12 cellular contexts compared by ENCODE assay signal in the genomic region with DNA sequence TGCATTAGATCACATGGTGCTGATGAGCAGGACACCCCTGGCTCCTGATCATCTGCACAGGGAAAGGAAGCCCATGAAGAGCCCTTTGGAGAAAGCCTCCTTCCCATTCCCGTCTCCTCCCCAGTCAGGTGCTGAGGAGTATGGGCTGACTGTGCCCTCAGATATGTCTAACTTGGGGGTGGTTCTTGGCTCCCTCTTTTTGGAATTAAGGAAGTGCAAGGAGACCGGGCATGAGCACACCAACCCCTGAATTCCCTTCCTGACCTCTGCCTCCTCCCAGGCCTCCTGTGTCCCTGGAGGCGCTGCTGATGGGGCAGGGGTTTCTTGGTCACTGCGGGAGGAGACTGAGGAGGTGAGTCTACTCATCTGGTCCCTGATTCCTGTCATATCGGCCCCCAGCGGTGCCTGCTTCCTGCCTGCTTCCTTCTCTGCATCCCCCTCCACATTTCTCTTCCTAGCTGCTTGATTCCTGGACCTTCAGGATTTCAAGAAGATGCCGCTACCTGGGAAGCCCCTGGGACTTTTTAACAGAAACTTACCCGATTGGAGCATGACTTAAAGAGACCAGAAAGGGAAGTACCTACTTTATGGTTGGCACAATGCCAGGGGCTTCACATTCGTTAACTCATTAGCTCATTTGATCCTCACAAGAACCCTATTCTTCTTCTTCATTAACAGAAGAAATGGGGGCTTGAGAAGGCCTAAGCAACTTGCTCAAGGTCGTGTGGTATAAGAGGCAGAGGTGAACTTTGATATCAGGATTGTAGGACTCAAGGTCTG. TPM values are rescaled to one million over a fixed set of nuclear protein-coding genes. Genes with fewer than 3 reads are reported as not detected.
DNase-seq lines count a peak whose midpoint lies in the region; ATAC-seq, FAIRE-seq and TF ChIP-seq lines count a peak whose summit lies in the region.
"Had no signal": no experiment of that assay in that cellular context is flagged by ENCODE, and none has a peak within 500 bp of the region (broad histone marks: within the 10 kb centered on the region; RNA-seq: fewer than 3 reads in every experiment).

No MANE protein-coding gene starts in this region.

- no peak for TF ChIP-seq CTCF in GM10266 (IDR thresholded peaks at IDR 0.05; ENCODE audit: control insufficient read depth, insufficient read depth, low read depth, missing control alignments)
- TF ChIP-seq CTCF in GM12878 (IDR thresholded peaks at IDR 0.05 in 2 of 3, conservative IDR thresholded peaks at IDR 0.05 in 1 of 3; ENCODE audit: control insufficient read depth in 2 of 3, extremely low read depth in 1 of 3, insufficient read depth in 1 of 3, low read depth in 3 of 3, low read length in 3 of 3), result no peak
- no peak for TF ChIP-seq CTCF in adrenal gland (IDR thresholded peaks at IDR 0.05)
- TF ChIP-seq CTCF in chondrocyte (IDR thresholded peaks at IDR 0.05), result no peak

- H3K79me2 ChIP-seq in GM12878 (ENCODE audit: control insufficient read depth, insufficient read depth, low read length), result peaks cover 32% of the 10 kb centered on the region
- H3K79me2 ChIP-seq: hepatocyte had no signal

- H3K27ac ChIP-seq in GM12878 (ENCODE audit: control insufficient read depth, insufficient read depth) (peak overlapping the region; percentile 90), adrenal gland (no peak overlapping the region)
- H3K27ac ChIP-seq: hepatocyte had no signal

- no peaks in the 10 kb centered on the region for H4K20me1 ChIP-seq in GM12878 (ENCODE audit: control insufficient read depth, insufficient read depth)

- in situ Hi-C loops in GM12878 (cut with MboI), result no loop called here

- no peak overlapping the region for H3K4me3 Mint-ChIP-seq in chondrocyte (ENCODE audit: unreplicated experiment)

- peak overlapping the region; percentile 83 for H3K4me2 ChIP-seq in GM12878 (ENCODE audit: control insufficient read depth, insufficient read depth)
- H3K4me2 ChIP-seq: hepatocyte had no signal

- TSS peak; percentile 89 for BruUV-seq in GM12878 (replicated peaks; lab: Mats Ljungman, UMichigan)

- H3K4me3 ChIP-seq in GM12878 (peak overlapping the region; percentile 62), adrenal gland (no peak overlapping the region)
- H3K4me3 ChIP-seq: hepatocyte had no signal

- peak overlapping the region; percentile 80 for H3K9ac ChIP-seq in GM12878 (ENCODE audit: control insufficient read depth, insufficient read depth, low read length)

- DNase-seq in GM10266 (ENCODE audit: extremely low spot score) (peak; percentile 72), GM12878 (ENCODE audit: low read depth, low spot score) (peak; percentile 70), adrenal gland (no peak), chondrocyte (ENCODE audit: low spot score) (no peak), inferior parietal cortex (ENCODE audit: extremely low spot score) (no peak)
- DNase-seq: NCI-H510A treated with DMSO at 0.1 percent for 48 hours had no signal

- CTCF ChIA-PET in GM12878 (lab: Yijun Ruan, JAX), result interaction anchor here (0.6 to 6.4 kb wide), 11 partner anchors 8 to 933 kb away, joined by 3 to 58 read pairs (median 4); partner anchors contain the start of gene NECTIN1

- no peaks in the 10 kb centered on the region for H3K9me3 Mint-ChIP-seq in chondrocyte (ENCODE audit: low read depth)
- H3K9me3 Mint-ChIP-seq: activated naive CD4-positive, alpha-beta T cell treated with anti-CD3 and anti-CD28 coated beads, Interleukin-2, amount 50 U/mL, for 72 hours had no signal

- 3% methylated on average over 10 of the region's 10 CpGs for WGBS in GM12878 (ENCODE audit: insufficient coverage, insufficient replicate concordance, low lambda C conversion rate, missing lambda C conversion rate)
- 57 to 62% (median 60%) methylated on average over 10 of the region's 10 CpGs for WGBS in adrenal gland, 4 donors

- intact Hi-C loops in GM12878 (cut with micrococcal nuclease; ENCODE audit: unreplicated experiment) (no loop called here), adrenal gland (cut with DNase I) (no loop called here)

- SMC1A ChIA-PET in GM12878 (lab: Charles Lee; ENCODE audit: uncharacterized antibody, unreplicated experiment), result interaction anchor here (1.2 to 3.6 kb wide), 5 partner anchors 20 to 77 kb away, joined by 4 to 17 read pairs (median 8); partner anchors contain the start of gene NECTIN1

- no peak for TF ChIP-seq POLR2A in GM12878 (IDR thresholded peaks at IDR 0.05; ENCODE audit: low read depth, low read length)
- no peak for TF ChIP-seq POLR2A in adrenal gland (IDR thresholded peaks at IDR 0.05)

- H3K27me3 ChIP-seq in GM12878 (replicated peaks in 1 of 2; ENCODE audit: control insufficient read depth in 2 of 2, insufficient read depth in 2 of 2, low read length in 1 of 2), result no peaks in the 10 kb centered on the region
- H3K27me3 ChIP-seq in adrenal gland, result no peaks in the 10 kb centered on the region
- H3K27me3 ChIP-seq: hepatocyte had no signal

- peaks cover 33% of the 10 kb centered on the region for H3K27me3 Mint-ChIP-seq in chondrocyte (ENCODE audit: low read depth)

- peak overlapping the region; percentile 46 for H2AFZ ChIP-seq in GM12878 (ENCODE audit: control insufficient read depth, low read depth, low read length)
- H2AFZ ChIP-seq: hepatocyte had no signal

- H3K36me3 ChIP-seq in GM12878 (ENCODE audit: control insufficient read depth in 2 of 2, insufficient read depth in 2 of 2, low read length in 1 of 2), result no peaks in the 10 kb centered on the region
- no peaks in the 10 kb centered on the region for H3K36me3 ChIP-seq in adrenal gland (replicated peaks in 1 of 2)

- ATAC-seq in GM18907 (IDR thresholded peaks at IDR 0.05; ENCODE audit: unreplicated experiment) (peak; percentile 68), HG03565 (IDR thresholded peaks at IDR 0.05; ENCODE audit: unreplicated experiment) (peak; percentile 35), GM12878 (peak; percentile 70), GM21515 (IDR thresholded peaks at IDR 0.05; ENCODE audit: unreplicated experiment) (no peak)

- TF ChIP-seq RAD21 in GM12878 (IDR thresholded peaks at IDR 0.05; ENCODE audit: insufficient read depth, low read depth, low read length), result no peak

- no peaks in the 10 kb centered on the region for H3K9me3 ChIP-seq in GM12878 (replicated peaks; ENCODE audit: control insufficient read depth, insufficient read depth, low read length)
- no peaks in the 10 kb centered on the region for H3K9me3 ChIP-seq in adrenal gland (replicated peaks in 1 of 3)

- peaks cover 7% of the 10 kb centered on the region for H3K4me1 Mint-ChIP-seq in chondrocyte (ENCODE audit: low read depth)

- RAD21 ChIA-PET in GM12878 (lab: Charles Lee; ENCODE audit: unreplicated experiment), result interaction anchor here (1.0 to 3.8 kb wide), 7 partner anchors 9 to 356 kb away, joined by 3 to 34 read pairs (median 9); partner anchors contain the start of gene NECTIN1

- no peak overlapping the region for H3K27ac Mint-ChIP-seq in chondrocyte (ENCODE audit: unreplicated experiment)
- H3K27ac Mint-ChIP-seq: activated naive CD4-positive, alpha-beta T cell treated with anti-CD3 and anti-CD28 coated beads, Interleukin-2, amount 50 U/mL, for 72 hours had no signal

- FAIRE-seq in GM12878 (lab: Jason Lieb, UNC), result no peak
- FAIRE-seq: G401.6 had no signal

- POLR2A ChIA-PET in GM12878 (lab: Charles Lee), result interaction anchor here (0.6 to 2.8 kb wide), 7 partner anchors 22 to 165 kb away, joined by 3 to 18 read pairs (median 4); partner anchors contain the start of gene NECTIN1

- peak; percentile 29 to 49; a peak in 1 of 4 replicates for TF ChIP-seq EP300 in GM12878 (IDR thresholded peaks at IDR 0.05; ENCODE audit: borderline replicate concordance in 1 of 2, control insufficient read depth in 1 of 2, low read depth in 2 of 2, low read length in 2 of 2)

- H3K4me1 ChIP-seq in GM12878 (ENCODE audit: control insufficient read depth, insufficient read depth, low read length) (peaks cover 21% of the 10 kb centered on the region), adrenal gland (replicated peaks in 1 of 2) (no peaks in the 10 kb centered on the region)

- no peaks in the 10 kb centered on the region for H3K36me3 Mint-ChIP-seq in chondrocyte (ENCODE audit: low read depth)
- H3K36me3 Mint-ChIP-seq: activated naive CD4-positive, alpha-beta T cell treated with anti-CD3 and anti-CD28 coated beads, Interleukin-2, amount 50 U/mL, for 72 hours had no signal

TF ChIP-seq in GM12878, 131 proteins besides CTCF, POLR2A, EP300 and RAD21 (continues in another document):
- TF ChIP-seq BHLHE40 (IDR thresholded peaks at IDR 0.05; ENCODE audit: borderline replicate concordance in 1 of 2, low read depth in 2 of 2, low read length in 1 of 2), result peak in 1 of 2 experiments; percentile 51; a peak in 2 of 4 replicates
- TF ChIP-seq TAF1 (IDR thresholded peaks at IDR 0.05; ENCODE audit: borderline replicate concordance, low read depth, low read length), result peak; percentile 39; the same call in 1 of the 2 replicates
- no peak for TF ChIP-seq MYB (IDR thresholded peaks at IDR 0.05; ENCODE audit: borderline replicate concordance, low read depth, low read length)

RNA-seq across cellular contexts. Expression of gene NECTIN1, which starts 22.5 kb away (rescaled TPM):
- total RNA-seq in GM12878 (2013; cell fraction: nucleolus; rRNA removed), result 28.9 and 37.4 TPM in 2 replicates
- 2.3 and 2.4 TPM in 2 replicates for total RNA-seq in GM12878 (2014; rRNA removed)
- total RNA-seq in GM12878 (2014; rRNA removed; fragmentation: Illumina TruSeq; extraction: Trizol), result 1.4 and 2.4 TPM in 2 replicates
- total RNA-seq in GM12878 (2021), result 7.5 and 8.7 TPM in 2 replicates
- 6.9 TPM for polyA plus RNA-seq in GM12878 (2011; ENCODE audit: low read depth)
- polyA plus RNA-seq in GM12878 (2011; rRNA removed), result 3.8 and 9.2 TPM in 2 replicates
- 10.4 and 13.9 TPM in 2 replicates for polyA plus RNA-seq in GM12878 (2011; cell fraction: cytosol; rRNA removed)
- 13.1 and 14.9 TPM in 2 replicates for polyA plus RNA-seq in GM12878 (2011; cell fraction: nucleus; rRNA removed)
- 16.1 and 16.9 TPM in 2 replicates for polyA plus RNA-seq in GM12878 (2012)
- 2.3 and 4.5 TPM in 2 replicates for polyA plus RNA-seq in GM12878 (2014; fragmentation: Illumina TruSeq; extraction: Trizol)
- polyA plus RNA-seq in GM12878 (2014; fragmentation: Nextera tagmentation; extraction: Ambion mirVana), result 1 to 10 TPM; 1.4 to 1.5 TPM
- polyA plus RNA-seq in GM12878 (2014; rRNA removed), result 2.9 and 4.1 TPM in 2 replicates
- polyA plus RNA-seq in GM12878 (2016; fragmentation: Nextera tagmentation; extraction: Ambion mirVana), result 1 to 10 TPM in 1 of 2 experiments, under 1 TPM in 1; 0.97 to 1.4 TPM
- polyA minus RNA-seq in GM12878 (2011; rRNA and poly(A)+ RNA removed), result 15.3 and 21.6 TPM in 2 replicates
- 12.3 and 12.7 TPM in 2 replicates for polyA minus RNA-seq in GM12878 (2011; cell fraction: cytosol; rRNA and poly(A)+ RNA removed)
- 11.2 and 13.6 TPM in 2 replicates for polyA minus RNA-seq in GM12878 (2011; cell fraction: nucleus; rRNA and poly(A)+ RNA removed)
- total RNA-seq in adrenal gland, result 10 to 100 TPM in 1 of 8 donors, 1 to 10 TPM in 7; 1.6 to 19.6 (median 5.6) TPM
- 1 to 10 TPM; 2.6 to 6.9 (median 5.6) TPM for polyA plus RNA-seq in adrenal gland
- total RNA-seq in chondrocyte, result 9.1 to 10.3 TPM (median 9.7 TPM) in 3 replicates

Comparison
In these comparisons a context has a peak if more than half of its experiments do, and no peak if none do; other contexts are left out.
1. DNase-seq: peak in GM10266 (single experiment) and GM12878 (single experiment); none in adrenal gland (0 of 7), chondrocyte (single experiment) and inferior parietal cortex (single experiment).